19 cellular contexts compared by ENCODE assay signal in the genomic region with DNA sequence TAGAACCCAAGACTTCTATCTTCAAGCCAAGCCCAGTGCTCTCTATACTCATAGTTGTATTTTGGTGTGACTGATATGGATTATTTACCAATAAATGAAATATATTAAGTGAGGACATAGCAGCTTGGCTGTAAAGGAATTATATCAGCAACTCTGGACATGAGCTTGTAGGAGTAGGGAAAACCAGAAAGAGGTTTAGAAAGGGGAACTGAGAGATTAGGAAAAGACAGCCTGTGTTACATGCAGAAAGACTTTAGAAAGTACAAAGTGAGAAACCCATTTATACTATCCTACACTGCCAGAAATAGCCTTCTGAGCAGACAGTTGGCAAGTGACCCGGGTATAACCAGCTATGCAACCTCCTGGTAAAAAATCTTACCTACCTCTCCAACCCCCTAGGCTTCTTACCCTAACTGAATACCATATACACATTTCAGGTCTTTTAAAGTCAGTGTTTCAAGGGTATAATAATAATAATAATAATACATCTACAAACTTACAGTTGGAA.
"Had no signal": no experiment of that assay in that cellular context is flagged by ENCODE, and none has a peak within 500 bp of the region (broad histone marks: within the 10 kb centered on the region; RNA-seq: fewer than 3 reads in every experiment).

No MANE protein-coding gene starts in this region.

- H3K36me3 ChIP-seq: adrenal gland, colonic mucosa, heart right ventricle, stomach, thoracic aorta had no signal

- H3K4me3 Mint-ChIP-seq: activated CD4-positive, alpha-beta T cell treated with anti-CD3 and anti-CD28 coated beads, Interleukin-2, amount 10 ng/mL, durations not matched to agents 7 days and 5 days; activated T-cell treated with anti-CD3 and anti-CD28 coated beads, Interleukin-2, amount 50 U/mL, for 4 hours had no signal

- H3K4me1 ChIP-seq: colonic mucosa had no signal

- DNase-seq: activated CD4-positive, alpha-beta T cell treated with anti-CD3 and anti-CD28 coated beads, Interleukin-2, amount 10 ng/mL, durations not matched to agents 7 days and 5 days; activated CD4-positive, CD25-positive, alpha-beta regulatory T cell; activated naive CD4-positive, alpha-beta T cell; activated T-cell treated with anti-CD3 and anti-CD28 coated beads, Interleukin-2, amount 50 U/mL, for 4 hours; adrenal gland; caudate nucleus; colonic mucosa; foreskin melanocyte; heart right ventricle; kidney; left ventricle myocardium superior; mesendoderm; retina; stimulated activated CD4-positive, alpha-beta T cell treated with anti-CD3 and anti-CD28 coated beads, Interleukin-15, amount 100 ng/mL, for 24 hours; stimulated activated CD4-positive, alpha-beta T cell treated with anti-CD3 and anti-CD28 coated beads, Interleukin-4, amount 100 ng/mL, for 24 hours; stomach; T-helper 1 cell had no signal

- H3K9me3 Mint-ChIP-seq: activated CD4-positive, alpha-beta T cell treated with anti-CD3 and anti-CD28 coated beads, Interleukin-2, amount 10 ng/mL, durations not matched to agents 7 days and 5 days; activated T-cell treated with anti-CD3 and anti-CD28 coated beads, Interleukin-2, amount 50 U/mL, for 4 hours had no signal

- H3K27me3 ChIP-seq: adrenal gland, colonic mucosa, heart right ventricle, stomach had no signal

- H3K9me3 ChIP-seq: adrenal gland, colonic mucosa, heart right ventricle, stomach, thoracic aorta had no signal

- H3K4me3 ChIP-seq: adrenal gland, colonic mucosa, heart right ventricle, stomach, thoracic aorta had no signal

- ATAC-seq: activated T-cell treated with anti-CD3 and anti-CD28 coated beads, Interleukin-2, amount 50 U/mL, for 4 hours; left ventricle myocardium superior had no signal

- H3K27ac ChIP-seq: adrenal gland, colonic mucosa, heart right ventricle, parathyroid adenoma, stomach, thoracic aorta had no signal

- H3K27ac Mint-ChIP-seq: activated CD4-positive, alpha-beta T cell treated with anti-CD3 and anti-CD28 coated beads, Interleukin-2, amount 10 ng/mL, durations not matched to agents 7 days and 5 days had no signal

- H3K27me3 Mint-ChIP-seq: activated CD4-positive, alpha-beta T cell treated with anti-CD3 and anti-CD28 coated beads, Interleukin-2, amount 10 ng/mL, durations not matched to agents 7 days and 5 days had no signal
